Comparison of ENCODE assay signal across 8 cellular contexts in genomic region chr3:14452676-14453367, GRCh38. TPM values are rescaled to one million over a fixed set of nuclear protein-coding genes. Genes with fewer than 3 reads are reported as not detected.
DNase-seq lines count a peak whose midpoint lies in the region; ATAC-seq, FAIRE-seq and TF ChIP-seq lines count a peak whose summit lies in the region.

No MANE protein-coding gene starts in this region.

- peaks cover 17% of the 10 kb centered on the region for H3K4me1 ChIP-seq in BE2C

- H3K36me3 ChIP-seq in BE2C, result peaks cover 40% of the 10 kb centered on the region

- H3K4me3 ChIP-seq in BE2C (ENCODE audit: low read depth, low read length), result no peak overlapping the region

- TF ChIP-seq CTCF in BE2C (IDR thresholded peaks at IDR 0.05; ENCODE audit: low read depth, low read length), result no peak

- H3K9me3 ChIP-seq in BE2C, result no peaks in the 10 kb centered on the region

- peak; percentile 83 for DNase-seq in BE2C
- DNase-seq in NCI-H2227 treated with DMSO at 0.1 percent for 48 hours (lab: John Stamatoyannopoulos, UW), result peak; percentile 42
- peak; percentile 95 for DNase-seq in mucosa of gallbladder (ENCODE audit: low spot score)
- DNase-seq in urothelium cell line (ENCODE audit: low spot score), result peak; percentile 68
- no peak for DNase-seq in activated CD8-positive, alpha-beta memory T cell treated with anti-CD3 and anti-CD28 coated beads, Interleukin-2, amount 50 U/mL, for 48 hours
- DNase-seq in T-helper 9 cell, result no peak

- H3K27me3 ChIP-seq in BE2C, result no peaks in the 10 kb centered on the region

- FAIRE-seq in endometrium (lab: Jason Lieb, UNC) (peak; percentile 99), urothelium cell line (lab: Jason Lieb, UNC) (no peak)

- ATAC-seq in HG03159 (IDR thresholded peaks at IDR 0.05; ENCODE audit: unreplicated experiment), result no peak

RNA-seq across cellular contexts. Expression of gene SLC6A6, which starts 50.4 kb away (rescaled TPM):
- 12.8 TPM for polyA plus RNA-seq in BE2C (2012; ENCODE audit: insufficient read depth, insufficient read length, low read depth)
- total RNA-seq in mucosa of gallbladder, result 63.2 TPM

Comparison
In these comparisons a context has a peak if more than half of its experiments do, and no peak if none do; other contexts are left out.
1. DNase-seq: peak in BE2C (single experiment), NCI-H2227 treated with DMSO at 0.1 percent for 48 hours (single experiment), mucosa of gallbladder (single experiment) and urothelium cell line (single experiment); none in activated CD8-positive, alpha-beta memory T cell treated with anti-CD3 and anti-CD28 coated beads, Interleukin-2, amount 50 U/mL, for 48 hours (single experiment) and T-helper 9 cell (single experiment).